ENCODE assay signal across 21 cellular contexts in genomic region chr1:208190784-208191183, GRCh38. TPM values are rescaled to one million over a fixed set of nuclear protein-coding genes. Genes with fewer than 3 reads are reported as not detected.
DNase-seq lines count a peak whose midpoint lies in the region; FAIRE-seq and TF ChIP-seq lines count a peak whose summit lies in the region.
"Had no signal": no experiment of that assay in that cellular context is flagged by ENCODE, and none has a peak within 500 bp of the region (broad histone marks: within the 10 kb centered on the region; RNA-seq: fewer than 3 reads in every experiment).

No MANE protein-coding gene starts in this region.

- H3K9me2 ChIP-seq in neural cell (ENCODE audit: insufficient read depth, low read length): no peaks in the 10 kb centered on the region

- no peak for TF ChIP-seq POLR2A in H1 (IDR thresholded peaks at IDR 0.05; ENCODE audit: control extremely low read depth in 1 of 2, low read depth in 2 of 2, low read length in 2 of 2)

- H3K4ac ChIP-seq in H1 (replicated peaks; ENCODE audit: insufficient read length, low read depth, low read length): no peak overlapping the region

- no TSS peak for BruUV-seq in A673 (replicated peaks; lab: Mats Ljungman, UMichigan)

- H3K23ac ChIP-seq in H1 (ENCODE audit: insufficient read length): no peak overlapping the region

- no peak overlapping the region for H2AK5ac ChIP-seq in H1 (ENCODE audit: low read depth, low read length)

- no peak overlapping the region for H2BK120ac ChIP-seq in H1 (replicated peaks; ENCODE audit: low read depth, low read length)

- FAIRE-seq in H1 (lab: Jason Lieb, UNC): no peak
- FAIRE-seq: A549, D721Med had no signal

- H3K14ac ChIP-seq in H1 (ENCODE audit: insufficient read length): no peak overlapping the region

- TF ChIP-seq RAD21 in H1 (IDR thresholded peaks at IDR 0.05 in 1 of 2, conservative IDR thresholded peaks at IDR 0.05 in 1 of 2; ENCODE audit: low read depth in 2 of 2, low read length in 2 of 2) (peak; percentile 83 to 90), neural cell (conservative IDR thresholded peaks at IDR 0.05) (peak; percentile 14)

- H3K27ac ChIP-seq in H1 (ENCODE audit: low read depth, low read length): no peak overlapping the region
- H3K27ac ChIP-seq in neural cell (ENCODE audit: low read length): no peak overlapping the region
- no peak overlapping the region for H3K27ac ChIP-seq in A673 (ENCODE audit: low read depth, low read length, poor library complexity, severe bottlenecking)
- H3K27ac ChIP-seq: A549, SK-N-MC had no signal

- no peaks in the 10 kb centered on the region for H3K4me1 ChIP-seq in H1 (replicated peaks in 1 of 4; ENCODE audit: control insufficient read depth in 3 of 4, insufficient read depth in 4 of 4, low read length in 3 of 4)
- no peaks in the 10 kb centered on the region for H3K4me1 ChIP-seq in A673 (ENCODE audit: insufficient read depth, low read length, poor library complexity, severe bottlenecking)

- no peak overlapping the region for H3K9ac ChIP-seq in H1 (replicated peaks in 1 of 4; ENCODE audit: extremely low read depth in 1 of 4, low read depth in 3 of 4, low read length in 3 of 4)
- H3K9ac ChIP-seq in neural cell (ENCODE audit: low read length): no peak overlapping the region
- H3K9ac ChIP-seq: GM23248 had no signal

- CTCF ChIA-PET in H1 (lab: Charles Lee; ENCODE audit: partially characterized antibody) (interaction anchor here (0.6 to 4.4 kb wide), 29 partner anchors 9 to 168 kb away, joined by 3 to 58 read pairs (median 5); partner anchors contain the start of gene PLXNA2), A673 (lab: Charles Lee) (no interaction called here)

- no peak overlapping the region for H2BK12ac ChIP-seq in H1 (ENCODE audit: low read depth, low read length)

- POLR2A ChIA-PET in H1 (lab: Charles Lee; ENCODE audit: partially characterized antibody) (no interaction called here), A673 (lab: Charles Lee; ENCODE audit: low non-redundant PET) (no interaction called here)

- H3K36me3 ChIP-seq in H1 (ENCODE audit: control insufficient read depth in 2 of 4, insufficient read depth in 4 of 4, low read length in 3 of 4) (no peaks in the 10 kb centered on the region), neural cell (ENCODE audit: insufficient read depth, low read length) (no peaks in the 10 kb centered on the region), A673 (ENCODE audit: insufficient read depth, low read length, poor library complexity, severe bottlenecking) (no peaks in the 10 kb centered on the region)

- H2BK5ac ChIP-seq in H1 (ENCODE audit: low read depth, low read length): no peak overlapping the region

- H3K27me3 ChIP-seq in H1 (replicated peaks in 1 of 4; ENCODE audit: control insufficient read depth in 3 of 4, extremely low read depth in 1 of 4, insufficient read depth in 3 of 4, low read length in 3 of 4): no peaks in the 10 kb centered on the region
- H3K27me3 ChIP-seq in neural cell (ENCODE audit: insufficient read depth, low read depth, low read length): no peaks in the 10 kb centered on the region
- H3K27me3 ChIP-seq in A673 (replicated peaks; ENCODE audit: insufficient read depth, low read depth, low read length, poor library complexity): peaks cover 6% of the 10 kb centered on the region

- no peak overlapping the region for H2BK20ac ChIP-seq in H1 (ENCODE audit: low read length)

- H3K23me2 ChIP-seq in H1 (ENCODE audit: low read depth, low read length): no peaks in the 10 kb centered on the region

- H3K4me3 ChIP-seq in H1 (ENCODE audit: extremely low read depth in 1 of 4, insufficient read depth in 2 of 4, low read depth in 3 of 4, low read length in 4 of 4) (no peak overlapping the region), neural cell (ENCODE audit: low read length) (no peak overlapping the region), A673 (ENCODE audit: low read depth, low read length, poor library complexity, severe bottlenecking) (no peak overlapping the region)
- H3K4me3 ChIP-seq: A549, GM23248, SK-N-MC had no signal

- H2BK15ac ChIP-seq in H1 (ENCODE audit: low read length): no peak overlapping the region

- H4K20me1 ChIP-seq in H1 (replicated peaks in 1 of 2; ENCODE audit: control insufficient read depth in 1 of 2, insufficient read depth in 2 of 2, low read length in 2 of 2) (no peaks in the 10 kb centered on the region), neural cell (ENCODE audit: insufficient read depth) (peaks cover 4% of the 10 kb centered on the region)

- H3K18ac ChIP-seq in H1 (ENCODE audit: extremely low read depth, low read length): no peak overlapping the region

- H3K4me2 ChIP-seq in H1 (ENCODE audit: insufficient read depth in 1 of 2, low read depth in 2 of 2, low read length in 2 of 2) (no peak overlapping the region), neural cell (ENCODE audit: low read length) (no peak overlapping the region)
- H3K4me2 ChIP-seq: A549 had no signal

- no peak overlapping the region for H3K56ac ChIP-seq in H1 (replicated peaks; ENCODE audit: insufficient read length, low read depth, low read length)

- H3K79me2 ChIP-seq in H1 (ENCODE audit: control insufficient read depth in 1 of 2, insufficient read depth in 2 of 2, low read length in 2 of 2): no peaks in the 10 kb centered on the region
- H3K79me2 ChIP-seq in neural cell (replicated peaks; ENCODE audit: insufficient read depth, low read length): no peaks in the 10 kb centered on the region

- no peak overlapping the region for H2AFZ ChIP-seq in H1 (ENCODE audit: low read length)
- no peak overlapping the region for H2AFZ ChIP-seq in neural cell (ENCODE audit: low read depth, low read length)
- H2AFZ ChIP-seq: GM23248 had no signal

- H3K9me3 ChIP-seq in H1 (ENCODE audit: insufficient read depth in 2 of 2, low read depth in 1 of 2, low read length in 1 of 2): no peaks in the 10 kb centered on the region
- no peaks in the 10 kb centered on the region for H3K9me3 ChIP-seq in neural cell (ENCODE audit: low read length)
- no peaks in the 10 kb centered on the region for H3K9me3 ChIP-seq in A673 (ENCODE audit: low read depth, low read length, poor library complexity, severe bottlenecking)
- H3K9me3 ChIP-seq: A549 had no signal

- TF ChIP-seq EP300 in H1 (IDR thresholded peaks at IDR 0.05; ENCODE audit: borderline replicate concordance in 1 of 2, low read depth in 2 of 2, low read length in 2 of 2) (no peak), neural cell (conservative IDR thresholded peaks at IDR 0.05; ENCODE audit: poor library complexity, severe bottlenecking) (no peak)

- no peak overlapping the region for H4K8ac ChIP-seq in H1 (ENCODE audit: extremely low read depth, insufficient read depth, low read length)

- no peak overlapping the region for H4K5ac ChIP-seq in H1 (ENCODE audit: insufficient read length, low read depth, low read length)

- DNase-seq in NCI-H82 (lab: John Stamatoyannopoulos, UW): peak; percentile 58
- no peak for DNase-seq in NCI-H82 treated with DMSO at 0.1 percent for 48 hours (lab: John Stamatoyannopoulos, UW; ENCODE audit: unreplicated experiment)
- peak; percentile 62 for DNase-seq in NCI-H2107 (lab: John Stamatoyannopoulos, UW)
- no peak for DNase-seq in H1 (ENCODE audit: low read depth in 1 of 2, low spot score in 2 of 2)
- no peak for DNase-seq in middle frontal gyrus (ENCODE audit: extremely low spot score, low spot score)
- no peak for DNase-seq in A673 (ENCODE audit: low spot score)
- DNase-seq in SIG-M5 treated with dmso at 0.1 percent for 504 hours (lab: John Stamatoyannopoulos, UW; ENCODE audit: unreplicated experiment): no peak
- DNase-seq: AML-193, DND-41, GF-D8, GM23248, Karpas-422, NCI-H1436, NCI-H2081 treated with DMSO at 0.1 percent for 48 hours, NCI-H510A, PC-3, T-helper 1 cell had no signal

- 80% methylated on average over 4 of the region's 4 CpGs; no CpG with 5 or more reads in 1 of the 2 experiments for WGBS in H1 (ENCODE audit: extremely low coverage in 1 of 2, insufficient coverage in 1 of 2, insufficient read length in 1 of 2, insufficient replicate concordance in 2 of 2, low coverage in 1 of 2, low lambda C conversion rate in 2 of 2, missing lambda C conversion rate in 1 of 2), 2 experiments

- no peaks in the 10 kb centered on the region for H3K79me1 ChIP-seq in H1 (ENCODE audit: low read depth, low read length)

- H4K91ac ChIP-seq in H1 (replicated peaks; ENCODE audit: insufficient read length, low read length): no peak overlapping the region

- no peaks in the 10 kb centered on the region for H3F3A ChIP-seq in neural cell (ENCODE audit: insufficient read depth, low read length, poor library complexity, severe bottlenecking)

- intact Hi-C loops in A673 (cut with micrococcal nuclease; ENCODE audit: unreplicated experiment): no loop called here

- TF ChIP-seq CTCF in H1 (IDR thresholded peaks at IDR 0.05; ENCODE audit: control extremely low read depth in 1 of 3, insufficient read depth in 1 of 3, low read depth in 1 of 3, low read length in 3 of 3): peak; percentile 54 to 72 (median 56)
- no peak for TF ChIP-seq CTCF in neural cell (IDR thresholded peaks at IDR 0.05; ENCODE audit: poor library complexity, severe bottlenecking)
- no peak for TF ChIP-seq CTCF in A673 (conservative IDR thresholded peaks at IDR 0.05; ENCODE audit: low read depth, low read length)

TF ChIP-seq in H1, 55 proteins besides CTCF, POLR2A, EP300 and RAD21 (continues in another document):
- no peak for TF ChIP-seq SIRT6 (IDR thresholded peaks at IDR 0.05; ENCODE audit: low read length)
- no peak for TF ChIP-seq TBP (IDR thresholded peaks at IDR 0.05; ENCODE audit: low read depth, low read length)

TF ChIP-seq in neural cell, 6 proteins besides CTCF, POLR2A, EP300 and RAD21:
- TF ChIP-seq SMC3 (conservative IDR thresholded peaks at IDR 0.05; ENCODE audit: poor library complexity) (no peak), MXI1 (conservative IDR thresholded peaks at IDR 0.05; ENCODE audit: poor library complexity, severe bottlenecking) (no peak), TAF1 (IDR thresholded peaks at IDR 0.05; ENCODE audit: low read depth) (no peak), POLR2AphosphoS5 (IDR thresholded peaks at IDR 0.05) (no peak), EZH2 (IDR thresholded peaks at IDR 0.05; ENCODE audit: borderline replicate concordance, insufficient read depth, low read length, poor library complexity, severe bottlenecking) (no peak)

RNA-seq across cellular contexts. Expression of gene PLXNA2, which starts 53.4 kb away (rescaled TPM):
- total RNA-seq in H1 (2021; fragmentation: NEBNext Ultra II Directional; extraction: Animal tissue kit (Norgen Biotek cat#: 25700)): 1.5 and 2.0 TPM in 2 replicates
- polyA plus RNA-seq in H1 (2011; rRNA removed): 0.33 and 0.71 TPM in 2 replicates
- polyA plus RNA-seq in H1 (2011; cell fraction: cytosol; rRNA removed): 0.47 TPM
- polyA plus RNA-seq in H1 (2011; cell fraction: nucleus; rRNA removed): 1.8 TPM
- polyA plus RNA-seq in H1 (2012, experiment 1 of 2): 0.53 to 0.99 TPM (median 0.61 TPM) in 4 replicates
- 0.34 TPM for polyA plus RNA-seq in H1 (2012, experiment 2 of 2)
- 0.65 TPM for polyA plus RNA-seq in H1 (2013, experiment 1 of 2)
- polyA plus RNA-seq in H1 (2013, experiment 2 of 2): 0.48 TPM
- 1.0 and 1.5 TPM in 2 replicates for polyA minus RNA-seq in H1 (2011; rRNA and poly(A)+ RNA removed)
- polyA minus RNA-seq in H1 (2011; cell fraction: cytosol; rRNA and poly(A)+ RNA removed): 0.44 TPM
- polyA minus RNA-seq in H1 (2011; cell fraction: nucleus; rRNA and poly(A)+ RNA removed): 2.5 TPM
- polyA plus RNA-seq in neural cell: 30.6 and 48.6 TPM in 2 replicates
- polyA minus RNA-seq in neural cell: 129 and 143 TPM in 2 replicates
- 0.06 TPM in 1 of 2 replicates, not detected in the other for total RNA-seq in A673 (2021)

Comparison
In these comparisons a context has a peak if more than half of its experiments do, and no peak if none do; other contexts are left out.
1. DNase-seq: peak in NCI-H82 (single experiment) and NCI-H2107 (single experiment); none in NCI-H82 treated with DMSO at 0.1 percent for 48 hours (single experiment), H1 (0 of 2), middle frontal gyrus (single experiment), A673 (single experiment) and SIG-M5 treated with dmso at 0.1 percent for 504 hours (single experiment).
2. CTCF ChIP-seq: peak in H1 (3 of 3); none in neural cell (single experiment) and A673 (single experiment).